ENCODE assay signal across 1 cellular context in the genomic region with DNA sequence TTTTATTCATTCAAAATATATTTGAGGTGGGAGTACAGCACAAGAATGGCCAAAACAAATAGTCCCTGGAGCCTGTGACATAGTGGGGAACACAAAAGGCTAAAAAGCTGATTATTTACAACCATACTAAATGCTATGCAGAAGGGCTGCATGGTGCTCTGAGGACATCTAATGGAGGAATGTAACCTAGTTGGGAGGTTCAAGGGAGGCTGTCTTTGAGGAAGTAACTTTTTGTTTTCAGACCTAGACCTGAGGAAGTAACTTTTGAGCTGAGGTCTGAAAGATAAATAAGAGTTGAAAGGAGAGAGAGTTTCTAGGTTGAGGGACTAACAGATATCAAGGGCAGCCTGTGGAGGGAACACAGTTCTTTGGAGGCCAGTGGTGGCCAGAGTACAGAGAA.
A peak's percentile ranks its signal among the peaks of the same experiment; 100 is the strongest.
TF ChIP-seq lines count a peak whose summit lies in the region.

No MANE protein-coding gene starts in this region.

TF ChIP-seq in K562, 482 proteins besides CTCF, POLR2A, EP300 and RAD21 (continued from another document):
- TF ChIP-seq NFE2L1 (tag; IDR thresholded peaks at IDR 0.05; ENCODE audit: borderline replicate concordance, low read depth) (no peak), ZNF24 (IDR thresholded peaks at IDR 0.05) (peak; percentile 18; the same call in 1 of the 2 replicates)
- TF ChIP-seq, protein P1, sequence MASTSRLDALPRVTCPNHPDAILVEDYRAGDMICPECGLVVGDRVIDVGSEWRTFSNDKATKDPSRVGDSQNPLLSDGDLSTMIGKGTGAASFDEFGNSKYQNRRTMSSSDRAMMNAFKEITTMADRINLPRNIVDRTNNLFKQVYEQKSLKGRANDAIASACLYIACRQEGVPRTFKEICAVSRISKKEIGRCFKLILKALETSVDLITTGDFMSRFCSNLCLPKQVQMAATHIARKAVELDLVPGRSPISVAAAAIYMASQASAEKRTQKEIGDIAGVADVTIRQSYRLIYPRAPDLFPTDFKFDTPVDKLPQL (IDR thresholded peaks at IDR 0.05; ENCODE audit: extremely low read depth, insufficient read length), result no peak
